Comparison of ENCODE assay signal across 1 cellular context in the genomic region with DNA sequence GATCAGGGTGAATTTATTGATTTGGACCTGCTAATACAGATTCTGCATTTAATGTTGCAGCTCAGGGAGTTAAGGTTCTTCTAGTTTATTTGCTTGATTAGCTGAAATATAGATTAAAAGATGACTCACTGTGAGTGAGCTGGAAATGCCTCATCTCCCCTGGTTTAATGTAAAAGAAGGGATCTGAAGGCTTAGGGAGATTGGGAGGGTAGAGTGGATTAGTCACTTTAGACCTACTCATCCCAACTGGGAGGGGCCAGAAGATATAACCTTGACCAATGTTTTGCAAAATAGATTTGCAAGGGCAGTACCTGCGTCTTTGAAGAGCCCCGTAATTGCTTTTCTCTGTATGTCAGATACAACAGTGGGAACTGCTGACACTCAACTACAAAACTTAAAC.
TF ChIP-seq lines count a peak whose summit lies in the region.

No MANE protein-coding gene starts in this region.

TF ChIP-seq in IMR-90, 13 proteins besides CTCF, POLR2A, EP300 and RAD21 (continued from another document):
- no peak for TF ChIP-seq BHLHE40 (IDR thresholded peaks at IDR 0.05; ENCODE audit: low read depth, low read length)
- TF ChIP-seq MAZ (IDR thresholded peaks at IDR 0.05; ENCODE audit: borderline replicate concordance, low read depth, low read length) = no peak
- TF ChIP-seq RCOR1 (IDR thresholded peaks at IDR 0.05; ENCODE audit: insufficient replicate concordance, low read length) = no peak
